In genomic region chr9:92141144-92142129, GRCh38 we compare ENCODE assay signal across 8 cellular contexts. TPM values are rescaled to one million over a fixed set of nuclear protein-coding genes. Genes with fewer than 3 reads are reported as not detected.
DNase-seq lines count a peak whose midpoint lies in the region; ATAC-seq, FAIRE-seq and TF ChIP-seq lines count a peak whose summit lies in the region.

No MANE protein-coding gene starts in this region.

- no peak overlapping the region for H2BK20ac ChIP-seq in H9 (ENCODE audit: low read depth, low read length, poor library complexity, severe bottlenecking)

- H2AK5ac ChIP-seq in H9 (ENCODE audit: insufficient read length, low read length), result no peak overlapping the region

- no peak overlapping the region for H4K5ac ChIP-seq in H9 (ENCODE audit: insufficient read length, low read depth, low read length)

- H2AFZ ChIP-seq in H9 (ENCODE audit: low read length) (no peak overlapping the region), keratinocyte (ENCODE audit: control insufficient read depth, low read length) (peak overlapping the region; percentile 49)

- no peak for DNase-seq in AG04449 (ENCODE audit: low read depth, low spot score)
- peak; percentile 64 for DNase-seq in H9
- peak; percentile 38 for DNase-seq in astrocyte of the spinal cord (ENCODE audit: low read depth, low spot score)
- no peak for DNase-seq in keratinocyte (ENCODE audit: low read depth, low spot score)
- DNase-seq in testis, result peak; percentile 34
- DNase-seq in dedifferentiated amniotic fluid mesenchymal stem cell (ENCODE audit: extremely low spot score), result no peak
- DNase-seq in NCI-H82 treated with DMSO at 0.1 percent for 48 hours (lab: John Stamatoyannopoulos, UW; ENCODE audit: unreplicated experiment), result no peak

- dilution Hi-C loops in keratinocyte (cut with MboI; ENCODE audit: extremely low pct_ligation_motif_present, low sequenced_read_pairs), result no loop called here

- CTCF ChIA-PET in AG04449 (lab: Yijun Ruan, JAX), result interaction anchor here (0.8 to 16.9 kb wide), 32 partner anchors 7 to 648 kb away, joined by 3 to 591 read pairs (median 21); partner anchors contain the start of genes BICD2, CENPP, IARS1 and NOL8

- TF ChIP-seq CTCF in AG04449 (IDR thresholded peaks at IDR 0.05; ENCODE audit: insufficient read depth, low read length, missing control alignments) (peak; percentile 17), H9 (conservative IDR thresholded peaks at IDR 0.05) (peak; percentile 39; the same call in 2 of the 3 replicates), astrocyte of the spinal cord (IDR thresholded peaks at IDR 0.05; ENCODE audit: low read depth, low read length) (no peak), keratinocyte (optimal IDR thresholded peaks at IDR 0.05 in 1 of 3, IDR thresholded peaks at IDR 0.05 in 1 of 3, conservative IDR thresholded peaks at IDR 0.05 in 1 of 3; ENCODE audit: extremely low read depth in 1 of 3, insufficient read depth in 2 of 3, low read length in 3 of 3) (peak in 1 of 3 experiments; percentile 4), testis (IDR thresholded peaks at IDR 0.05) (peak in 2 of 3 experiments; percentile 15 to 27)

- peak overlapping the region; percentile 63 for H3K4me2 ChIP-seq in H9 (ENCODE audit: insufficient read depth, insufficient read length, low read length)
- H3K4me2 ChIP-seq in keratinocyte (ENCODE audit: control insufficient read depth, extremely low read depth, insufficient read depth, low read depth, low read length), result peak overlapping the region; percentile 73

- H3K27ac Mint-ChIP-seq in H9, result no peak overlapping the region

- H3K79me2 ChIP-seq in H9 (ENCODE audit: insufficient read depth, low read length) (no peaks in the 10 kb centered on the region), keratinocyte (ENCODE audit: control insufficient read depth, insufficient read depth, low read length) (no peaks in the 10 kb centered on the region)

- no peak overlapping the region for H3T11ph ChIP-seq in H9 (ENCODE audit: low read length)

- H3K27ac ChIP-seq in H9 (ENCODE audit: insufficient read length, low read depth, low read length) (no peak overlapping the region), keratinocyte (ENCODE audit: control insufficient read depth, insufficient read depth, low read length) (no peak overlapping the region), testis (peak overlapping the region in 1 of 2 donors; percentile 72)

- H3K36me3 Mint-ChIP-seq in H9 (ENCODE audit: insufficient read depth in 1 of 3, low read depth in 3 of 3), result peaks cover 0 to 2% (median 0%) of the 10 kb centered on the region in 3 experiments; a peak in 1 of 7 replicates

- H4K20me1 ChIP-seq in H9 (ENCODE audit: control insufficient read depth, insufficient read depth, insufficient read length), result no peaks in the 10 kb centered on the region
- no peaks in the 10 kb centered on the region for H4K20me1 ChIP-seq in keratinocyte (ENCODE audit: control insufficient read depth, extremely low read depth, insufficient read depth, low read length)

- H3K23ac ChIP-seq in H9 (ENCODE audit: insufficient read length, low read depth, low read length), result no peak overlapping the region

- TF ChIP-seq POLR2A in testis (IDR thresholded peaks at IDR 0.05), result no peak

- intact Hi-C loops in testis (cut with DNase I; ENCODE audit: low total_unique reads), result loop anchor here (10.0 kb wide), 1 partner anchor 503 kb away; no protein-coding TSS in a partner anchor

- H4K91ac ChIP-seq in H9 (ENCODE audit: insufficient read length, low read depth, low read length), result no peak overlapping the region

- H3K9me1 ChIP-seq in keratinocyte (ENCODE audit: control insufficient read depth, extremely low read depth, insufficient read depth, low read length), result no peaks in the 10 kb centered on the region

- H4K8ac ChIP-seq in H9 (replicated peaks; ENCODE audit: insufficient read length, low read depth, low read length), result no peak overlapping the region

- peak overlapping the region; percentile 69 to 81 for H3K4me3 Mint-ChIP-seq in H9

- no peak overlapping the region for H3K56ac ChIP-seq in H9 (ENCODE audit: insufficient read length, low read depth, low read length)

- no peak overlapping the region; the same call in 1 of the 2 replicates for H3K14ac ChIP-seq in H9 (ENCODE audit: insufficient read depth, low read length)

- peaks cover 35% of the 10 kb centered on the region for H3K27me3 Mint-ChIP-seq in H9 (ENCODE audit: low read depth)

- H3K4me3 ChIP-seq in AG04449 (ENCODE audit: low read depth, low read length) (peak overlapping the region; percentile 54), astrocyte of the spinal cord (ENCODE audit: low read depth, low read length) (peak overlapping the region; percentile 52), keratinocyte (ENCODE audit: control insufficient read depth in 2 of 3, extremely low read depth in 1 of 3, insufficient read depth in 2 of 3, low read depth in 1 of 3, low read length in 3 of 3) (peak overlapping the region in 2 of 3 experiments; percentile 16 to 51), testis (peak overlapping the region; percentile 45 to 57)

- peaks cover 3% of the 10 kb centered on the region; the same call in 1 of the 2 replicates for H3K27me3 ChIP-seq in H9 (ENCODE audit: insufficient read depth, low read length)
- H3K27me3 ChIP-seq in keratinocyte (ENCODE audit: control insufficient read depth, extremely low read depth, insufficient read depth, low read length), result peaks cover 16% of the 10 kb centered on the region
- H3K27me3 ChIP-seq in testis, result no peaks in the 10 kb centered on the region

- no peak overlapping the region for H2BK15ac ChIP-seq in H9 (ENCODE audit: low read depth, low read length)

- ATAC-seq in HG03045 (IDR thresholded peaks at IDR 0.05; ENCODE audit: unreplicated experiment), result no peak

- FAIRE-seq in keratinocyte (lab: Jason Lieb, UNC), result no peak

- no peak overlapping the region for H3K9ac ChIP-seq in H9 (ENCODE audit: extremely low read depth, insufficient read length, low read length)
- H3K9ac ChIP-seq in keratinocyte (ENCODE audit: control insufficient read depth, extremely low read depth, insufficient read depth, low read length), result no peak overlapping the region

- POLR2A ChIA-PET in AG04449 (lab: Yijun Ruan, JAX), result interaction anchor here (0.9 kb wide), 1 partner anchor 50 kb away, joined by 3 read pairs; no protein-coding TSS in a partner anchor

- H3K4me1 ChIP-seq in H9 (ENCODE audit: insufficient read depth, low read length) (no peaks in the 10 kb centered on the region; the same call in 1 of the 2 replicates), keratinocyte (ENCODE audit: control insufficient read depth, extremely low read depth, insufficient read depth, low read length) (peaks cover 7% of the 10 kb centered on the region), testis (peaks cover 15% of the 10 kb centered on the region)

- H2BK5ac ChIP-seq in H9 (ENCODE audit: insufficient read length, low read length), result no peak overlapping the region

- H3K4ac ChIP-seq in H9 (ENCODE audit: low read depth, low read length), result no peak overlapping the region

- H3K36me3 ChIP-seq in keratinocyte (ENCODE audit: control insufficient read depth in 2 of 2, extremely low read depth in 1 of 2, insufficient read depth in 2 of 2, low read length in 2 of 2) (no peaks in the 10 kb centered on the region), testis (ENCODE audit: low read depth, missing control alignments) (no peaks in the 10 kb centered on the region)

- no peak overlapping the region for H2BK120ac ChIP-seq in H9 (ENCODE audit: low read depth, low read length, poor library complexity, severe bottlenecking)

- WGBS in H9 (ENCODE audit: extremely low coverage, insufficient read length, low lambda C conversion rate), result no CpG with 5 or more reads among the region's 62 CpGs
- WGBS in testis, 2 donors, result 18 to 31% methylated on average over 9 to 48 of the region's 62 CpGs

- H3K9me3 Mint-ChIP-seq in H9, result no peaks in the 10 kb centered on the region

- no peaks in the 10 kb centered on the region for H3K9me3 ChIP-seq in H9 (ENCODE audit: control insufficient read depth, low read depth, low read length)
- H3K9me3 ChIP-seq in keratinocyte (ENCODE audit: control insufficient read depth, low read depth, low read length), result no peaks in the 10 kb centered on the region
- no peaks in the 10 kb centered on the region for H3K9me3 ChIP-seq in testis

- peaks cover 5% of the 10 kb centered on the region for H3K23me2 ChIP-seq in H9 (ENCODE audit: insufficient read length, low read depth, low read length, poor library complexity, severe bottlenecking)

- peaks cover 13 to 14% of the 10 kb centered on the region in 2 experiments for H3K4me1 Mint-ChIP-seq in H9

- in situ Hi-C loops in astrocyte of the spinal cord (cut with HindIII; ENCODE audit: low sequenced_read_pairs), result no loop called here

- no peak overlapping the region for H3K18ac ChIP-seq in H9 (ENCODE audit: insufficient read length, low read depth, low read length)

- no peaks in the 10 kb centered on the region for H3K79me1 ChIP-seq in H9 (ENCODE audit: insufficient read depth, low read depth, low read length, poor library complexity, severe bottlenecking)

- no peak overlapping the region for H2BK12ac ChIP-seq in H9 (ENCODE audit: insufficient read length, low read depth, low read length)

RNA-seq across cellular contexts. Expression of gene SPTLC1, which starts 26.2 kb away (rescaled TPM):
- total RNA-seq in H9 (2021), result 70.5 and 73.5 TPM in 2 replicates
- 93.4 to 123 TPM (median 93.6 TPM) in 3 replicates for polyA plus RNA-seq in keratinocyte
- polyA plus RNA-seq in keratinocyte (2011; ENCODE audit: low read depth), result 160 TPM
- 36.7 and 66.6 TPM in 2 replicates for polyA plus RNA-seq in keratinocyte (2011; cell fraction: cytosol; rRNA removed)
- polyA plus RNA-seq in keratinocyte (2011; cell fraction: nucleus; rRNA removed), result 136 and 161 TPM in 2 replicates
- 62.2 and 70.2 TPM in 2 replicates for polyA plus RNA-seq in keratinocyte (2012; ENCODE audit: low replicate concordance)
- polyA minus RNA-seq in keratinocyte, result 48.0 to 92.3 TPM (median 82.8 TPM) in 3 replicates
- polyA minus RNA-seq in keratinocyte (2011; cell fraction: cytosol; rRNA and poly(A)+ RNA removed), result 68.1 TPM
- 116 and 189 TPM in 2 replicates for polyA minus RNA-seq in keratinocyte (2011; cell fraction: nucleus; rRNA and poly(A)+ RNA removed)
- 100 to 1,000 TPM in 1 of 2 donors, 10 to 100 TPM in 1; 77.1 to 104 TPM for total RNA-seq in testis
- 71.6 TPM for polyA plus RNA-seq in testis (ENCODE audit: insufficient read depth, low read depth, low replicate concordance)

Comparison
In these comparisons a context has a peak if more than half of its experiments do, and no peak if none do; other contexts are left out.
1. DNase-seq: peak in H9 (single experiment), astrocyte of the spinal cord (single experiment) and testis (single experiment); none in AG04449 (single experiment), keratinocyte (single experiment), dedifferentiated amniotic fluid mesenchymal stem cell (single experiment) and NCI-H82 treated with DMSO at 0.1 percent for 48 hours (single experiment).
2. Peak in every context shown above with its lines, with median percentiles within 50 percentile points of each other: H3K4me3 ChIP-seq.